Comparison of ENCODE assay signal across 20 cellular contexts in genomic region chr5:181133083-181133482, GRCh38. TPM values are rescaled to one million over a fixed set of nuclear protein-coding genes. Genes with fewer than 3 reads are reported as not detected.
DNase-seq lines count a peak whose midpoint lies in the region; ATAC-seq, FAIRE-seq and TF ChIP-seq lines count a peak whose summit lies in the region.
"Had no signal": no experiment of that assay in that cellular context is flagged by ENCODE, and none has a peak within 500 bp of the region (broad histone marks: within the 10 kb centered on the region; RNA-seq: fewer than 3 reads in every experiment).

No MANE protein-coding gene starts in this region.

- H3K36me3 Mint-ChIP-seq in HFFc6 (ENCODE audit: low read depth): no peaks in the 10 kb centered on the region; the same call in 1 of the 2 replicates
- H3K36me3 Mint-ChIP-seq in stimulated activated memory B cell treated with anti-CD40 and anti-IgM and Interleukin-4, amounts not matched to agents 10 μg/mL and 1 μg/mL and 100 μg/mL, for 72 hours: no peaks in the 10 kb centered on the region
- H3K36me3 Mint-ChIP-seq: CD4-positive, alpha-beta memory T cell had no signal

- TF ChIP-seq CTCF in A549 (IDR thresholded peaks at IDR 0.05) (no peak), HFFc6 (IDR thresholded peaks at IDR 0.05) (no peak), PC-9 (conservative IDR thresholded peaks at IDR 0.05) (no peak)

- no peaks in the 10 kb centered on the region for H3K79me2 ChIP-seq in PC-9 (ENCODE audit: low read depth)

- H3K4me1 Mint-ChIP-seq in HFFc6 (ENCODE audit: low read depth): peaks cover 41% of the 10 kb centered on the region
- peaks cover 2% of the 10 kb centered on the region for H3K4me1 Mint-ChIP-seq in stimulated activated memory B cell treated with anti-CD40 and anti-IgM and Interleukin-4, amounts not matched to agents 10 μg/mL and 1 μg/mL and 100 μg/mL, for 72 hours

- no peak for ATAC-seq in A549
- no peak for ATAC-seq in left lobe of liver
- no peak for ATAC-seq in stimulated activated memory B cell treated with anti-CD40 and anti-IgM and Interleukin-4, amounts not matched to agents 10 μg/mL and 1 μg/mL and 100 μg/mL, for 72 hours
- ATAC-seq: GM12878 had no signal

- H3K4me1 ChIP-seq in A549 (peaks cover 25% of the 10 kb centered on the region), PC-9 (replicated peaks; ENCODE audit: insufficient read depth) (peaks cover 27% of the 10 kb centered on the region)
- H3K4me1 ChIP-seq: BE2C had no signal

- no peak overlapping the region for H3K4me3 Mint-ChIP-seq in HFFc6
- H3K4me3 Mint-ChIP-seq in stimulated activated memory B cell treated with anti-CD40 and anti-IgM and Interleukin-4, amounts not matched to agents 10 μg/mL and 1 μg/mL and 100 μg/mL, for 72 hours: no peak overlapping the region
- H3K4me3 Mint-ChIP-seq: CD4-positive, alpha-beta memory T cell; IgD-negative memory B cell had no signal

- TF ChIP-seq EP300 in A549 (IDR thresholded peaks at IDR 0.05): no peak

- peak overlapping the region; percentile 63 for H3K27ac Mint-ChIP-seq in HFFc6
- H3K27ac Mint-ChIP-seq in stimulated activated memory B cell treated with anti-CD40 and anti-IgM and Interleukin-4, amounts not matched to agents 10 μg/mL and 1 μg/mL and 100 μg/mL, for 72 hours: no peak overlapping the region
- H3K27ac Mint-ChIP-seq: IgD-negative memory B cell had no signal

- no peak overlapping the region for H2AFZ ChIP-seq in PC-9
- H2AFZ ChIP-seq: GM23248 had no signal

- 53% methylated on average over 3 of the region's 3 CpGs for WGBS in A549 (ENCODE audit: missing lambda C conversion rate)

- H3K27me3 ChIP-seq in PC-9 (ENCODE audit: insufficient read depth, low read depth): no peaks in the 10 kb centered on the region

- H3K36me3 ChIP-seq in PC-9 (ENCODE audit: low read depth): no peaks in the 10 kb centered on the region
- H3K36me3 ChIP-seq: BE2C had no signal

- TF ChIP-seq POLR2A in A549 (IDR thresholded peaks at IDR 0.05; ENCODE audit: low read length): no peak

- no peak for TF ChIP-seq RAD21 in A549 (conservative IDR thresholded peaks at IDR 0.05 in 1 of 2, IDR thresholded peaks at IDR 0.05 in 1 of 2)

- peaks cover 6% of the 10 kb centered on the region; the same call in 1 of the 2 replicates for H3F3A ChIP-seq in PC-9 (ENCODE audit: insufficient read depth, low read depth)

- CTCF ChIA-PET in A549 (lab: Yijun Ruan, JAX): interaction anchor here (0.9 to 2.2 kb wide), 6 partner anchors 9 to 331 kb away, joined by 3 to 6 read pairs (median 4); partner anchors contain the start of gene MGAT1
- CTCF ChIA-PET in PC-9 (lab: Charles Lee): interaction anchor here (0.6 kb wide), 1 partner anchor 1015 kb away, joined by 3 read pairs; no protein-coding TSS in a partner anchor

- H3K9me3 ChIP-seq in A549 (peaks cover 3% of the 10 kb centered on the region; the same call in 1 of the 3 replicates), PC-9 (ENCODE audit: insufficient read depth, low read depth) (0 out of 2 replicates have a peak, but pooled peaks cover 8% of the 10 kb centered on the region)
- H3K9me3 ChIP-seq: BE2C had no signal

- no peak for FAIRE-seq in A549 (lab: Jason Lieb, UNC)
- FAIRE-seq: GM12878, GM18507, H54 had no signal

- H3K9me2 ChIP-seq in PC-9 (ENCODE audit: insufficient read depth): no peaks in the 10 kb centered on the region

- POLR2A ChIA-PET in A549 (lab: Yijun Ruan, JAX): no interaction called here
- POLR2A ChIA-PET in PC-9 (lab: Charles Lee; ENCODE audit: unreplicated experiment): interaction anchor here (0.7 kb wide), 1 partner anchor 309 kb away, joined by 3 read pairs; no protein-coding TSS in a partner anchor

- peaks cover 5% of the 10 kb centered on the region for H3K27me3 Mint-ChIP-seq in HFFc6 (ENCODE audit: insufficient read depth)
- peaks cover 41% of the 10 kb centered on the region for H3K27me3 Mint-ChIP-seq in stimulated activated memory B cell treated with anti-CD40 and anti-IgM and Interleukin-4, amounts not matched to agents 10 μg/mL and 1 μg/mL and 100 μg/mL, for 72 hours

- H3K4me2 ChIP-seq in A549: peak overlapping the region; percentile 69
- peak overlapping the region; percentile 61 for H3K4me2 ChIP-seq in PC-9

- H3K9me3 Mint-ChIP-seq in HFFc6: no peaks in the 10 kb centered on the region
- H3K9me3 Mint-ChIP-seq in stimulated activated memory B cell treated with anti-CD40 and anti-IgM and Interleukin-4, amounts not matched to agents 10 μg/mL and 1 μg/mL and 100 μg/mL, for 72 hours: peaks cover 5% of the 10 kb centered on the region

- no peak overlapping the region for H3K4me3 ChIP-seq in A549
- H3K4me3 ChIP-seq in PC-9: no peak overlapping the region
- H3K4me3 ChIP-seq: GM12878, GM23248 had no signal

- H4K20me1 ChIP-seq in PC-9 (ENCODE audit: insufficient read depth): no peaks in the 10 kb centered on the region

- intact Hi-C loops in PC-9 (cut with micrococcal nuclease; ENCODE audit: unreplicated experiment): no loop called here

- BruUV-seq in PC-9 (replicated peaks; lab: Mats Ljungman, UMichigan): no TSS peak

- DNase-seq in A549 (ENCODE audit: low read depth in 1 of 2, low spot score in 1 of 2) (no peak), HFFc6 (no peak), PC-9 (no peak), left lobe of liver (ENCODE audit: low spot score) (peak; percentile 6), NOMO-1 (lab: John Stamatoyannopoulos, UW; ENCODE audit: unreplicated experiment in 2 of 2) (no peak)
- no peak for DNase-seq in activated effector memory CD4-positive, alpha-beta T cell treated with Interleukin-2 at 50 U/mL for 16 hours
- DNase-seq: CD4-positive, alpha-beta memory T cell; DMS79 had no signal

- H3K27ac ChIP-seq in A549: peak overlapping the region; percentile 74 to 88
- H3K27ac ChIP-seq in PC-9: peak overlapping the region; percentile 73; the same call in 1 of the 2 replicates
- H3K27ac ChIP-seq: C4-2B, GM23248 had no signal

TF ChIP-seq in A549, 52 proteins besides CTCF, POLR2A, EP300 and RAD21 (continues in another document):
- TF ChIP-seq PBX3 (IDR thresholded peaks at IDR 0.05) (no peak), TFCP2L1 (CRISPR knock-in tag; IDR thresholded peaks at IDR 0.05) (no peak), MAZ (IDR thresholded peaks at IDR 0.05; ENCODE audit: borderline replicate concordance, low read depth, low read length) (no peak), HOXB13 (CRISPR knock-in tag; IDR thresholded peaks at IDR 0.05; ENCODE audit: low read depth) (no peak), NPAS2 (CRISPR knock-in tag; IDR thresholded peaks at IDR 0.05; ENCODE audit: borderline replicate concordance) (no peak), REST (IDR thresholded peaks at IDR 0.05) (no peak), NR3C1 (IDR thresholded peaks at IDR 0.05) (no peak)

RNA-seq across cellular contexts. Expression of gene OR2V1, which starts 2.1 kb away (rescaled TPM):
- polyA plus RNA-seq in A549 (2011; rRNA removed) (not detected in 2 replicates), A549 (2017; fragmentation: RNase III; extraction: RNeasy Plus Mini Kit Qiagen cat#74134 plus additional on column Dnase treatment) (not detected in 3 replicates)
- not detected in 2 replicates for polyA plus RNA-seq in A549 (2012; cell fraction: cytosol; rRNA removed)
- not detected in 2 replicates for polyA plus RNA-seq in A549 (2012; cell fraction: nucleus; rRNA removed)
- polyA minus RNA-seq in A549 (2011; rRNA and poly(A)+ RNA removed): not detected in 2 replicates
- total RNA-seq in HFFc6 (2021; fragmentation: NEBNext Ultra II Directional; extraction: Animal tissue kit (Norgen Biotek cat#: 25700)): not detected
- total RNA-seq in PC-9 (2021) (not detected in 2 replicates), left lobe of liver (not detected)
- total RNA-seq: A172; CD4-positive, alpha-beta memory T cell; G401; GM12878; GM23248; HT-29 had no signal
- polyA plus RNA-seq: AG04450; CD4-positive, alpha-beta memory T cell; GM23248; IgD-negative memory B cell had no signal

RNA-seq across cellular contexts. Expression of gene OR2V2, which starts 14.3 kb away (rescaled TPM):
- polyA plus RNA-seq in A549 (2011; rRNA removed): not detected in 2 replicates
- not detected in 2 replicates for polyA plus RNA-seq in A549 (2012; cell fraction: cytosol; rRNA removed)
- not detected in 2 replicates for polyA plus RNA-seq in A549 (2012; cell fraction: nucleus; rRNA removed)
- polyA plus RNA-seq in A549 (2017; fragmentation: RNase III; extraction: RNeasy Plus Mini Kit Qiagen cat#74134 plus additional on column Dnase treatment): not detected in 3 replicates
- not detected in 2 replicates for polyA minus RNA-seq in A549 (2011; rRNA and poly(A)+ RNA removed)
- total RNA-seq in HFFc6 (2021; fragmentation: NEBNext Ultra II Directional; extraction: Animal tissue kit (Norgen Biotek cat#: 25700)): not detected
- not detected in 2 replicates for total RNA-seq in PC-9 (2021)
- not detected for total RNA-seq in left lobe of liver
- total RNA-seq: A172; CD4-positive, alpha-beta memory T cell; G401; GM12878; GM23248; HT-29 had no signal
- polyA plus RNA-seq: AG04450; CD4-positive, alpha-beta memory T cell; GM23248; IgD-negative memory B cell had no signal
